In the genomic region with DNA sequence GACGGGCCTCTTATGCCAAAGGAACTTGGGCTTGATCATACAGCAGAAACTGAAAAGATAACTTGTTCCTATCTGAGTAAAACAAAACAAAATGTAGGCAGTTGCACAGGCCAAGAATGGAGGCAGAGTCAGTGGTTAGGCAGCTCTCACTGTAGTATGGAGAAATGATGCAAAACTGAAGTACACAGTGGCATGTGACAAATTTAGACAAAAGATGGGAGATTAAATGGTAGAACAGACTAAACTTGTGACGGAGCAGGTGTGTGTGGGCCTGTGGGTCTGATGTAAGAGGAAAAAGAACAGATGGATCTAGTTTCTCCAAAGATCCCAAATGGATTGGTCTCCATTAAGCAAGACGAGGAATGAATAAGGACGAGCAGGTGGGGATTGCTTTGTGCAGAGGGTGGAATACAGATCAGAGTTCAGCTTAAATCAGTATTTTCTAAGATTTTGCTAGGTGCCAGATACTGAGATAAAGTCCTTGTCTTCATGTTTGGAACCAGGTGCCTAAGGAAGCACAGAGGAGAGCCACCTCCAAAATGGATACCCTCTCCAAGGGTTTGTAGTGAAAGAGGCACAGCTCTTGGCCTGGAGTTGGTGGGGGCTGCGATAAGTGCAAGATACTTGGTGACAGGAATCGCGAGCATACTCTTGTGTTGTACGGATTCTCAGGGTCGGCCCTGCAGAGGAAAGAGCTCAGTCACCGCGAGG, we compare ENCODE assay signal across 8 cellular contexts. TPM values are rescaled to one million over a fixed set of nuclear protein-coding genes. Genes with fewer than 3 reads are reported as not detected.
A peak's percentile ranks its signal among the peaks of the same experiment; 100 is the strongest.
DNase-seq lines count a peak whose midpoint lies in the region; ATAC-seq and TF ChIP-seq lines count a peak whose summit lies in the region.

No MANE protein-coding gene starts in this region.

- TF ChIP-seq EP300 in neural cell (conservative IDR thresholded peaks at IDR 0.05; ENCODE audit: poor library complexity, severe bottlenecking): no peak

- H3K9me2 ChIP-seq in neural cell (ENCODE audit: insufficient read depth, low read length): no peaks in the 10 kb centered on the region

- no peak for TF ChIP-seq CTCF in Calu3 (IDR thresholded peaks at IDR 0.05; ENCODE audit: unreplicated experiment)
- no peak for TF ChIP-seq CTCF in NB4 (IDR thresholded peaks at IDR 0.05; ENCODE audit: low read depth, low read length)
- TF ChIP-seq CTCF in colonic mucosa (IDR thresholded peaks at IDR 0.05): no peak
- no peak for TF ChIP-seq CTCF in neural cell (IDR thresholded peaks at IDR 0.05; ENCODE audit: poor library complexity, severe bottlenecking)

- H3K4me3 Mint-ChIP-seq in Calu3 (ENCODE audit: low read depth, unreplicated experiment): peak overlapping the region; percentile 83

- peaks cover 39% of the 10 kb centered on the region for H3K36me3 Mint-ChIP-seq in Calu3 (ENCODE audit: insufficient read depth, unreplicated experiment)

- no TSS peak for BruUV-seq in Calu3 (replicated peaks; lab: Mats Ljungman, UMichigan)

- peak overlapping the region; percentile 72 for H3K27ac Mint-ChIP-seq in Calu3 (ENCODE audit: unreplicated experiment)

- H3K27ac ChIP-seq in colonic mucosa (peak overlapping the region; percentile 93), neural cell (ENCODE audit: low read length) (peak overlapping the region; percentile 63)

- DNase-seq in Calu3 (no peak), NB4 (ENCODE audit: low read depth) (no peak), colonic mucosa (no peak), EL (no peak), foreskin melanocyte (no peak), cortex of kidney (lab: John Stamatoyannopoulos, UW) (no peak)

- peak overlapping the region; percentile 98 for H2AFZ ChIP-seq in neural cell (ENCODE audit: low read depth, low read length)

- H3K79me2 ChIP-seq in neural cell (replicated peaks; ENCODE audit: insufficient read depth, low read length): peaks cover 29% of the 10 kb centered on the region

- CTCF ChIA-PET in Calu3 (lab: Charles Lee): interaction anchor here (0.7 to 1.3 kb wide), 6 partner anchors 11 to 97 kb away, joined by 3 to 9 read pairs (median 4); a partner anchor contains a TSS

- intact Hi-C loops in Calu3 (cut with micrococcal nuclease; ENCODE audit: unreplicated experiment): no loop called here
- intact Hi-C loops in colonic mucosa (cut with DNase I): loop anchor here (10.0 kb wide), 1 partner anchor 51 kb away; a partner anchor contains a TSS

- H3K9me3 Mint-ChIP-seq in Calu3 (ENCODE audit: low read depth, unreplicated experiment): no peaks in the 10 kb centered on the region

- no peaks in the 10 kb centered on the region for H4K20me1 ChIP-seq in neural cell (ENCODE audit: insufficient read depth)

- H3K9ac ChIP-seq in colonic mucosa (ENCODE audit: low read depth in 2 of 2, low read length in 2 of 2) (peak overlapping the region; percentile 41 to 90), neural cell (ENCODE audit: low read length) (peak overlapping the region; percentile 53)

- H3K4me1 ChIP-seq in colonic mucosa: peaks cover 7% of the 10 kb centered on the region

- peak; percentile 19 for ATAC-seq in GM21529 (IDR thresholded peaks at IDR 0.05; ENCODE audit: unreplicated experiment)

- TF ChIP-seq POLR2A in NB4 (IDR thresholded peaks at IDR 0.05; ENCODE audit: extremely low read depth, insufficient read length): no peak

- H3K4me2 ChIP-seq in neural cell (ENCODE audit: low read length): peak overlapping the region; percentile 74

- no peak for TF ChIP-seq RAD21 in neural cell (conservative IDR thresholded peaks at IDR 0.05)

- H3K4me1 Mint-ChIP-seq in Calu3 (ENCODE audit: low read depth, unreplicated experiment): peaks cover 30% of the 10 kb centered on the region

- no peaks in the 10 kb centered on the region for H3K36me3 ChIP-seq in colonic mucosa
- H3K36me3 ChIP-seq in neural cell (ENCODE audit: insufficient read depth, low read length): no peaks in the 10 kb centered on the region

- H3K27me3 ChIP-seq in colonic mucosa (no peaks in the 10 kb centered on the region), neural cell (ENCODE audit: insufficient read depth, low read depth, low read length) (no peaks in the 10 kb centered on the region)

- no peaks in the 10 kb centered on the region for H3F3A ChIP-seq in neural cell (ENCODE audit: insufficient read depth, low read length, poor library complexity, severe bottlenecking)

- no peaks in the 10 kb centered on the region for H3K27me3 Mint-ChIP-seq in Calu3 (ENCODE audit: unreplicated experiment)

- H3K9me3 ChIP-seq in colonic mucosa (no peaks in the 10 kb centered on the region), neural cell (ENCODE audit: low read length) (no peaks in the 10 kb centered on the region)

- peak overlapping the region; percentile 85 for H3K4me3 ChIP-seq in NB4 (ENCODE audit: low read depth, low read length)
- peak overlapping the region; percentile 75 for H3K4me3 ChIP-seq in colonic mucosa
- peak overlapping the region; percentile 89 for H3K4me3 ChIP-seq in neural cell (ENCODE audit: low read length)

TF ChIP-seq in neural cell, 6 proteins besides CTCF, POLR2A, EP300 and RAD21:
- TF ChIP-seq MXI1 (conservative IDR thresholded peaks at IDR 0.05; ENCODE audit: poor library complexity, severe bottlenecking) (no peak), POLR2AphosphoS5 (IDR thresholded peaks at IDR 0.05) (no peak), SMC3 (conservative IDR thresholded peaks at IDR 0.05; ENCODE audit: poor library complexity) (no peak), TAF1 (IDR thresholded peaks at IDR 0.05; ENCODE audit: low read depth) (no peak), EZH2 (IDR thresholded peaks at IDR 0.05; ENCODE audit: borderline replicate concordance, insufficient read depth, low read length, poor library complexity, severe bottlenecking) (no peak)
- TF ChIP-seq, protein P1, sequence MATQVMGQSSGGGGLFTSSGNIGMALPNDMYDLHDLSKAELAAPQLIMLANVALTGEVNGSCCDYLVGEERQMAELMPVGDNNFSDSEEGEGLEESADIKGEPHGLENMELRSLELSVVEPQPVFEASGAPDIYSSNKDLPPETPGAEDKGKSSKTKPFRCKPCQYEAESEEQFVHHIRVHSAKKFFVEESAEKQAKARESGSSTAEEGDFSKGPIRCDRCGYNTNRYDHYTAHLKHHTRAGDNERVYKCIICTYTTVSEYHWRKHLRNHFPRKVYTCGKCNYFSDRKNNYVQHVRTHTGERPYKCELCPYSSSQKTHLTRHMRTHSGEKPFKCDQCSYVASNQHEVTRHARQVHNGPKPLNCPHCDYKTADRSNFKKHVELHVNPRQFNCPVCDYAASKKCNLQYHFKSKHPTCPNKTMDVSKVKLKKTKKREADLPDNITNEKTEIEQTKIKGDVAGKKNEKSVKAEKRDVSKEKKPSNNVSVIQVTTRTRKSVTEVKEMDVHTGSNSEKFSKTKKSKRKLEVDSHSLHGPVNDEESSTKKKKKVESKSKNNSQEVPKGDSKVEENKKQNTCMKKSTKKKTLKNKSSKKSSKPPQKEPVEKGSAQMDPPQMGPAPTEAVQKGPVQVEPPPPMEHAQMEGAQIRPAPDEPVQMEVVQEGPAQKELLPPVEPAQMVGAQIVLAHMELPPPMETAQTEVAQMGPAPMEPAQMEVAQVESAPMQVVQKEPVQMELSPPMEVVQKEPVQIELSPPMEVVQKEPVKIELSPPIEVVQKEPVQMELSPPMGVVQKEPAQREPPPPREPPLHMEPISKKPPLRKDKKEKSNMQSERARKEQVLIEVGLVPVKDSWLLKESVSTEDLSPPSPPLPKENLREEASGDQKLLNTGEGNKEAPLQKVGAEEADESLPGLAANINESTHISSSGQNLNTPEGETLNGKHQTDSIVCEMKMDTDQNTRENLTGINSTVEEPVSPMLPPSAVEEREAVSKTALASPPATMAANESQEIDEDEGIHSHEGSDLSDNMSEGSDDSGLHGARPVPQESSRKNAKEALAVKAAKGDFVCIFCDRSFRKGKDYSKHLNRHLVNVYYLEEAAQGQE (IDR thresholded peaks at IDR 0.05; ENCODE audit: borderline replicate concordance): no peak

RNA-seq across cellular contexts. Expression of a gene that starts 0.7 kb away (rescaled TPM):
- total RNA-seq in Calu3 (2022): 56.0 and 57.8 TPM in 2 replicates
- total RNA-seq in colonic mucosa: 10 to 100 TPM; 39.5 to 48.2 TPM
- polyA plus RNA-seq in neural cell: 26.2 and 30.0 TPM in 2 replicates
- polyA minus RNA-seq in neural cell: 86.4 and 89.4 TPM in 2 replicates

RNA-seq across cellular contexts. Expression of a gene that starts 53.8 kb away (rescaled TPM):
- total RNA-seq in Calu3 (2022): 123 and 130 TPM in 2 replicates
- total RNA-seq in colonic mucosa: 10 to 100 TPM; 76.7 to 96.3 TPM
- 51.6 and 53.7 TPM in 2 replicates for polyA plus RNA-seq in neural cell
- polyA minus RNA-seq in neural cell: 44.6 and 46.5 TPM in 2 replicates
